35 cellular contexts compared by ENCODE assay signal in genomic region chr10:19801369-19801768, GRCh38.
"Had no signal": no experiment of that assay in that cellular context is flagged by ENCODE, and none has a peak within 500 bp of the region (broad histone marks: within the 10 kb centered on the region; RNA-seq: fewer than 3 reads in every experiment).

No MANE protein-coding gene starts in this region.

- H3K9me3 ChIP-seq: MG63 had no signal

- DNase-seq: Karpas-422, Kasumi-1, KG1, MG63, MV-4-11, NCI-H1048, NCI-H1092, NCI-H1092 treated with DMSO at 0.1 percent for 48 hours, NCI-H1105, NCI-H1105 treated with DMSO at 0.1 percent for 48 hours, NCI-H1417, NCI-H1417 treated with DMSO at 0.1 percent for 48 hours, NCI-H1436, NCI-H1436 treated with DMSO at 0.1 percent for 48 hours, NCI-H146, NCI-H1694, NCI-H1694 treated with DMSO at 0.1 percent for 48 hours, NCI-H187, NCI-H187 treated with DMSO at 0.1 percent for 48 hours, NCI-H1930, NCI-H2029, NCI-H2029 treated with DMSO at 0.1 percent for 48 hours, NCI-H2081, NCI-H2081 treated with DMSO at 0.1 percent for 48 hours, NCI-H2107, NCI-H2171, NCI-H2171 treated with DMSO at 0.1 percent for 48 hours, NCI-H2227 treated with DMSO at 0.1 percent for 48 hours, NCI-H226, NCI-H345, NCI-H446, NCI-H446 treated with DMSO at 0.1 percent for 48 hours, NCI-H510A, NCI-H510A treated with DMSO at 0.1 percent for 48 hours, NCI-H524 had no signal

- H3K27me3 ChIP-seq: MG63 had no signal

- H3K4me3 ChIP-seq: MG63 had no signal

- H3K36me3 ChIP-seq: MG63 had no signal
